ENCODE assay signal across 2 cellular contexts in genomic region chr19:47078351-47078750, GRCh38.
DNase-seq lines count a peak whose midpoint lies in the region; TF ChIP-seq lines count a peak whose summit lies in the region.
"Not testable (repeated sequence)": the region's sequence is repeated elsewhere in the genome, so short reads cannot be mapped to it uniquely, and the experiment has no call there.

No MANE protein-coding gene starts in this region.

- POLR2A ChIA-PET in HEK293 (lab: Yijun Ruan, JAX) = interaction anchor here (1.6 kb wide), 1 partner anchor 13 kb away, joined by 4 read pairs; no protein-coding TSS in a partner anchor
- POLR2A ChIA-PET in RWPE1 (lab: Yijun Ruan, JAX; ENCODE audit: low non-redundant PET) = not testable (repeated sequence)

- H3K27ac ChIP-seq in HEK293 (ENCODE audit: extremely low read depth, low read depth, low read length) = not testable (repeated sequence)
- peak overlapping the region; percentile 22; the same call in 1 of the 2 replicates for H3K27ac ChIP-seq in RWPE1

- not testable (repeated sequence) for H3K9me3 ChIP-seq in HEK293 (ENCODE audit: control insufficient read depth, insufficient read depth, low read depth, low read length)

- not testable (repeated sequence) for DNase-seq in RWPE1 (ENCODE audit: low spot score)

- CTCF ChIA-PET in HEK293 (lab: Yijun Ruan, JAX) (interaction anchor here (0.7 to 4.0 kb wide), 10 partner anchors 13 to 675 kb away, joined by 3 to 69 read pairs (median 8); no protein-coding TSS in a partner anchor), RWPE1 (lab: Yijun Ruan, JAX) (interaction anchor here (0.7 to 1.4 kb wide), 4 partner anchors 18 to 47 kb away, joined by 3 to 4 read pairs (median 3); no protein-coding TSS in a partner anchor)

- H3K36me3 ChIP-seq in HEK293 (ENCODE audit: control insufficient read depth in 2 of 2, insufficient read depth in 1 of 2, low read length in 2 of 2) = peaks cover 68 to 95% of the 10 kb centered on the region in 2 experiments

- not testable (repeated sequence) for TF ChIP-seq CTCF in HEK293 (tag by site-specific recombination; IDR thresholded peaks at IDR 0.05); RWPE1 (conservative IDR thresholded peaks at IDR 0.05; ENCODE audit: low read depth)

- H3K4me3 ChIP-seq in HEK293 (ENCODE audit: low read depth, low read length) = not testable (repeated sequence)

- not testable (repeated sequence) for H3K4me1 ChIP-seq in HEK293 (ENCODE audit: control insufficient read depth, insufficient read depth, low read length)

TF ChIP-seq in HEK293, 187 proteins besides CTCF, POLR2A, EP300 and RAD21:
- TF ChIP-seq SCRT1 (tag by site-specific recombination; IDR thresholded peaks at IDR 0.05; ENCODE audit: borderline replicate concordance) (peak; percentile 96), SCRT2 (tag by site-specific recombination; IDR thresholded peaks at IDR 0.05) (peak; percentile 73)
